In the genomic region with DNA sequence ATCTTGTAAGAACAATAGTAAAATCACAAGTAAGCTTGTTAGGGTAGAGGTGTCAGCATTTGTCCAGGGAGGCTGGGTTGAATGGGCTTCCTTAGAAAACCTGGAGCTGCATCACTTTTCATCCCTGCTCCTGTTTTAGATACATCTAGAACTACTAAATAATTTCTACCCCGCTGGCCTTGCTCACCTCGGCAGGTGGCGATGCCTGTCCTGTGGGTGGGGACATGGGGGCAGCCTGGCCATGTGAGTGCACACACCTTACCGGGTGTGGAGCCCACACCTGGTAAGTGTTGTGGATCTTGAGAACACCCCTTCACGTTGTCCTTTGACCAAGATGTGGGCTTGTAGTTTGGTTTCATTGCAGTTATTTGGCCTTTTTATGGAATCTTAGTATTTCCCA, we compare ENCODE assay signal across 29 cellular contexts.
"Had no signal": no experiment of that assay in that cellular context is flagged by ENCODE, and none has a peak within 500 bp of the region (broad histone marks: within the 10 kb centered on the region; RNA-seq: fewer than 3 reads in every experiment).

No MANE protein-coding gene starts in this region.

- ATAC-seq: activated CD8-positive, alpha-beta T cell treated with anti-CD3 and anti-CD28 coated beads for 36 hours; effector memory CD8-positive, alpha-beta T cell; gastroesophageal sphincter; heart right ventricle had no signal

- H3K27me3 ChIP-seq: esophagus squamous epithelium, gastroesophageal sphincter, heart right ventricle had no signal

- H3K27ac ChIP-seq: esophagus squamous epithelium, gastroesophageal sphincter, heart right ventricle had no signal

- H3K4me3 Mint-ChIP-seq: activated CD8-positive, alpha-beta T cell treated with anti-CD3 and anti-CD28 coated beads for 36 hours; activated naive CD4-positive, alpha-beta T cell treated with anti-CD3 and anti-CD28 coated beads for 36 hours; activated naive CD4-positive, alpha-beta T cell treated with anti-CD3 and anti-CD28 coated beads, Interleukin-2, amount 50 U/mL, for 24 hours; activated naive CD8-positive, alpha-beta T cell treated with anti-CD3 and anti-CD28 coated beads, Interleukin-2, amount 10 ng/mL, durations not matched to agents 7 days and 5 days; activated T-helper 1 cell treated with anti-CD3 and anti-CD28 coated beads, Interleukin-12 subunit alpha, Interleukin-12 subunit beta, Interleukin-2, Interleukin-4 antibody, amounts not matched to agents 30 ng/mL and 10 ng/mL and 1 ng/mL, durations not matched to agents 14 hours and 24 hours and 36 hours; effector memory CD8-positive, alpha-beta T cell had no signal

- DNase-seq: activated CD4-positive, alpha-beta T cell treated with anti-CD3 and anti-CD28 coated beads for 4 hours; activated CD4-positive, alpha-beta T cell treated with anti-CD3 and anti-CD28 coated beads, Interleukin-2, amount 50 U/mL, for 1 hour; activated CD4-positive, alpha-beta T cell treated with anti-CD3 and anti-CD28 coated beads, Interleukin-2, amount 50 U/mL, for 48 hours; activated CD4-positive, CD25-positive, alpha-beta regulatory T cell; activated CD4-positive, CD25-positive, alpha-beta regulatory T cell treated with anti-CD3 and anti-CD28 coated beads, Interleukin-2, amount 50 U/mL, for 72 hours; activated CD8-positive, alpha-beta memory T cell treated with anti-CD3 and anti-CD28 coated beads, Interleukin-2, amount 50 U/mL, for 48 hours; activated CD8-positive, alpha-beta T cell treated with anti-CD3 and anti-CD28 coated beads for 36 hours; activated effector memory CD4-positive, alpha-beta T cell treated with anti-CD3 and anti-CD28 coated beads, Interleukin-2, amount 50 U/mL, for 16 hours; activated naive CD4-positive, alpha-beta T cell treated with anti-CD3 and anti-CD28 coated beads for 36 hours; activated naive CD8-positive, alpha-beta T cell treated with anti-CD3 and anti-CD28 coated beads, Interleukin-2, amount 10 ng/mL, durations not matched to agents 7 days and 5 days; activated T-cell treated with anti-CD3 and anti-CD28 coated beads for 4 hours; activated T-cell treated with anti-CD3 and anti-CD28 coated beads, Interleukin-2, amount 50 U/mL, for 48 hours; amniotic stem cell; anterior cingulate cortex; caudate nucleus; cortex of kidney; dermis blood vessel endothelial cell; effector CD4-positive, alpha-beta T cell; effector memory CD8-positive, alpha-beta T cell; erythroblast; esophagus squamous epithelium; foreskin melanocyte; heart right ventricle; T-helper 1 cell; T-helper 2 cell had no signal

- H3K9me3 Mint-ChIP-seq: activated CD8-positive, alpha-beta T cell treated with anti-CD3 and anti-CD28 coated beads for 36 hours; activated naive CD4-positive, alpha-beta T cell treated with anti-CD3 and anti-CD28 coated beads for 36 hours; activated naive CD4-positive, alpha-beta T cell treated with anti-CD3 and anti-CD28 coated beads, Interleukin-2, amount 50 U/mL, for 24 hours; activated naive CD8-positive, alpha-beta T cell treated with anti-CD3 and anti-CD28 coated beads, Interleukin-2, amount 10 ng/mL, durations not matched to agents 7 days and 5 days; activated T-helper 1 cell treated with anti-CD3 and anti-CD28 coated beads, Interleukin-12 subunit alpha, Interleukin-12 subunit beta, Interleukin-2, Interleukin-4 antibody, amounts not matched to agents 30 ng/mL and 10 ng/mL and 1 ng/mL, durations not matched to agents 14 hours and 24 hours and 36 hours; activated T-helper 2 cell treated with anti-CD3 and anti-CD28 coated beads, Interferon-gamma antibody, Interleukin-2, Interleukin-4, amounts not matched to agents 10 μg/mL and 5 μg/mL and 100 μg/mL, durations not matched to agents 14 hours and 24 hours and 36 hours; effector memory CD8-positive, alpha-beta T cell had no signal

- H3K4me1 ChIP-seq: esophagus squamous epithelium, heart right ventricle had no signal

- H3K9me3 ChIP-seq: esophagus squamous epithelium, gastroesophageal sphincter, heart right ventricle had no signal

- H3K4me3 ChIP-seq: esophagus squamous epithelium, gastroesophageal sphincter, heart right ventricle had no signal

- H3K27ac Mint-ChIP-seq: activated naive CD4-positive, alpha-beta T cell treated with anti-CD3 and anti-CD28 coated beads for 36 hours; activated naive CD4-positive, alpha-beta T cell treated with anti-CD3 and anti-CD28 coated beads, Interleukin-2, amount 50 U/mL, for 24 hours; activated naive CD8-positive, alpha-beta T cell treated with anti-CD3 and anti-CD28 coated beads, Interleukin-2, amount 10 ng/mL, durations not matched to agents 7 days and 5 days; activated T-helper 1 cell treated with anti-CD3 and anti-CD28 coated beads, Interleukin-12 subunit alpha, Interleukin-12 subunit beta, Interleukin-2, Interleukin-4 antibody, amounts not matched to agents 30 ng/mL and 10 ng/mL and 1 ng/mL, durations not matched to agents 14 hours and 24 hours and 36 hours; activated T-helper 2 cell treated with anti-CD3 and anti-CD28 coated beads, Interferon-gamma antibody, Interleukin-2, Interleukin-4, amounts not matched to agents 10 μg/mL and 5 μg/mL and 100 μg/mL, durations not matched to agents 14 hours and 24 hours and 36 hours; effector memory CD8-positive, alpha-beta T cell had no signal

- H3K4me1 Mint-ChIP-seq: activated naive CD4-positive, alpha-beta T cell treated with anti-CD3 and anti-CD28 coated beads, Interleukin-2, amount 50 U/mL, for 24 hours had no signal

- H3K27me3 Mint-ChIP-seq: activated CD8-positive, alpha-beta T cell treated with anti-CD3 and anti-CD28 coated beads for 36 hours; activated naive CD4-positive, alpha-beta T cell treated with anti-CD3 and anti-CD28 coated beads, Interleukin-2, amount 50 U/mL, for 24 hours; activated naive CD8-positive, alpha-beta T cell treated with anti-CD3 and anti-CD28 coated beads, Interleukin-2, amount 10 ng/mL, durations not matched to agents 7 days and 5 days; effector memory CD8-positive, alpha-beta T cell had no signal
